Comparison of ENCODE assay signal across 18 cellular contexts in the genomic region with DNA sequence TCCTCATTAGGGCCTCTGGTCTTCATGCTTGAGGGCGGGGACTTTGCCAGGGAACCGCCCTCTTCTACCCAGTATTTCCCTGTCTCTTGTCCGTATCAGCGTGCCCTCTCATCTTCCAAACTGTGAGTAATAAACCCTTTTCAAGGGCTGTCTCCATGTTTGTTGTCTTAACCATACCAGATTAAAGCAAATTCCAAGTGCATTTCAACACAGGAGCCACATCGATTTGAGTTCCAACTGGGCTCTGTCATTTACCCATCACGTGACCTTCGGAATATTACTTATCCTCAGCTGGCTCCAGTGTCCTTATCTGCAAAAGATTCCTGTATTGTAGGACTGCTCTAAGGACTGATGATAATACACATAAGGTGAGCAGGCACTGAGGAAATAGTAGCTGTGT. TPM values are rescaled to one million over a fixed set of nuclear protein-coding genes. Genes with fewer than 3 reads are reported as not detected.
"Had no signal": no experiment of that assay in that cellular context is flagged by ENCODE, and none has a peak within 500 bp of the region (broad histone marks: within the 10 kb centered on the region; RNA-seq: fewer than 3 reads in every experiment).

No MANE protein-coding gene starts in this region.

- H3K27me3 Mint-ChIP-seq: activated CD4-positive, alpha-beta memory T cell treated with anti-CD3 and anti-CD28 coated beads, Interleukin-2, amount 10 ng/mL, durations not matched to agents 7 days and 5 days; activated CD4-positive, alpha-beta T cell treated with anti-CD3 and anti-CD28 coated beads, Interleukin-2, amount 10 ng/mL, durations not matched to agents 24 days and 14 days; activated naive CD4-positive, alpha-beta T cell treated with anti-CD3 and anti-CD28 coated beads, Interleukin-2, amount 10 ng/mL, durations not matched to agents 7 days and 5 days had no signal

- H3K27ac Mint-ChIP-seq: activated CD4-positive, alpha-beta memory T cell treated with anti-CD3 and anti-CD28 coated beads, Interleukin-2, amount 10 ng/mL, durations not matched to agents 7 days and 5 days; activated CD4-positive, alpha-beta T cell treated with anti-CD3 and anti-CD28 coated beads, Interleukin-2, amount 10 ng/mL, durations not matched to agents 24 days and 14 days; activated naive CD4-positive, alpha-beta T cell treated with anti-CD3 and anti-CD28 coated beads, Interleukin-2, amount 10 ng/mL, durations not matched to agents 7 days and 5 days; activated T-cell treated with anti-CD3 and anti-CD28 coated beads, Interleukin-2, amount 50 U/mL, for 72 hours had no signal

- H3K4me3 ChIP-seq: body of pancreas, gastrocnemius medialis, testis, upper lobe of left lung had no signal

- H3K9me3 Mint-ChIP-seq: activated CD4-positive, alpha-beta memory T cell treated with anti-CD3 and anti-CD28 coated beads, Interleukin-2, amount 10 ng/mL, durations not matched to agents 7 days and 5 days; activated CD4-positive, alpha-beta T cell treated with anti-CD3 and anti-CD28 coated beads, Interleukin-2, amount 10 ng/mL, durations not matched to agents 24 days and 14 days; activated naive CD4-positive, alpha-beta T cell treated with anti-CD3 and anti-CD28 coated beads, Interleukin-2, amount 10 ng/mL, durations not matched to agents 7 days and 5 days; activated T-cell treated with anti-CD3 and anti-CD28 coated beads, Interleukin-2, amount 50 U/mL, for 72 hours; nephron had no signal

- ATAC-seq: activated CD4-positive, CD25-positive, alpha-beta regulatory T cell treated with anti-CD3 and anti-CD28 coated beads, Interleukin-2, amount 50 U/mL, for 24 hours; activated T-cell treated with anti-CD3 and anti-CD28 coated beads, Interleukin-2, amount 50 U/mL, for 72 hours; body of pancreas; gastrocnemius medialis; left cardiac atrium; sciatic nerve had no signal

- DNase-seq: activated CD4-positive, alpha-beta memory T cell treated with anti-CD3 and anti-CD28 coated beads, Interleukin-2, amount 10 ng/mL, durations not matched to agents 7 days and 5 days; activated CD4-positive, alpha-beta T cell treated with anti-CD3 and anti-CD28 coated beads, Interleukin-2, amount 10 ng/mL, durations not matched to agents 24 days and 14 days; activated effector memory CD4-positive, alpha-beta T cell treated with Interleukin-2 at 50 U/mL for 16 hours; activated naive CD4-positive, alpha-beta T cell treated with anti-CD3 and anti-CD28 coated beads, Interleukin-2, amount 10 ng/mL, durations not matched to agents 7 days and 5 days; activated T-cell treated with anti-CD3 and anti-CD28 coated beads, Interleukin-2, amount 50 U/mL, for 72 hours; body of pancreas; central memory CD4-positive, alpha-beta T cell; effector memory CD4-positive, alpha-beta T cell; gastrocnemius medialis; islet precursor cell; left cardiac atrium; stimulated activated CD4-positive, alpha-beta T cell treated with anti-CD3 and anti-CD28 coated beads, Interleukin-4, amount 100 ng/mL, for 1 hour; stimulated activated naive CD4-positive, alpha-beta T cell; testis; upper lobe of left lung had no signal

- H3K4me1 Mint-ChIP-seq: activated naive CD4-positive, alpha-beta T cell treated with anti-CD3 and anti-CD28 coated beads, Interleukin-2, amount 10 ng/mL, durations not matched to agents 7 days and 5 days had no signal

- H3K36me3 Mint-ChIP-seq: activated naive CD4-positive, alpha-beta T cell treated with anti-CD3 and anti-CD28 coated beads, Interleukin-2, amount 10 ng/mL, durations not matched to agents 7 days and 5 days had no signal

- H3K4me3 Mint-ChIP-seq: activated CD4-positive, alpha-beta memory T cell treated with anti-CD3 and anti-CD28 coated beads, Interleukin-2, amount 10 ng/mL, durations not matched to agents 7 days and 5 days; activated CD4-positive, alpha-beta T cell treated with anti-CD3 and anti-CD28 coated beads, Interleukin-2, amount 10 ng/mL, durations not matched to agents 24 days and 14 days; activated naive CD4-positive, alpha-beta T cell treated with anti-CD3 and anti-CD28 coated beads, Interleukin-2, amount 10 ng/mL, durations not matched to agents 7 days and 5 days; activated T-cell treated with anti-CD3 and anti-CD28 coated beads, Interleukin-2, amount 50 U/mL, for 72 hours; nephron had no signal

RNA-seq across cellular contexts. Expression of gene PHEX, which starts 6.4 kb away (rescaled TPM):
- total RNA-seq: body of pancreas had no signal
